In genomic region chr20:48758206-48758820, GRCh38 we compare ENCODE assay signal across 12 cellular contexts.
A peak's percentile ranks its signal among the peaks of the same experiment; 100 is the strongest.
DNase-seq lines count a peak whose midpoint lies in the region; TF ChIP-seq lines count a peak whose summit lies in the region.
"Had no signal": no experiment of that assay in that cellular context is flagged by ENCODE, and none has a peak within 500 bp of the region (broad histone marks: within the 10 kb centered on the region; RNA-seq: fewer than 3 reads in every experiment).

No MANE protein-coding gene starts in this region.

- H3K27ac Mint-ChIP-seq in activated naive CD4-positive, alpha-beta T cell treated with anti-CD3 and anti-CD28 coated beads for 36 hours = peak overlapping the region; percentile 7

- H3K4me3 ChIP-seq in Peyer's patch (no peak overlapping the region), dorsolateral prefrontal cortex (no peak overlapping the region), lower leg skin (ENCODE audit: low read depth, poor library complexity, severe bottlenecking) (no peak overlapping the region)
- H3K4me3 ChIP-seq: pancreas, uterus had no signal

- TF ChIP-seq POLR2A in Peyer's patch (IDR thresholded peaks at IDR 0.05) (no peak), lower leg skin (IDR thresholded peaks at IDR 0.05) (no peak)

- no peak overlapping the region for H3K4me3 Mint-ChIP-seq in activated naive CD4-positive, alpha-beta T cell treated with anti-CD3 and anti-CD28 coated beads for 36 hours

- peaks cover 0 to 36% (median 13%) of the 10 kb centered on the region in 4 donors for H3K4me1 ChIP-seq in Peyer's patch
- H3K4me1 ChIP-seq: pancreas, uterus had no signal

- H3K27me3 ChIP-seq in Peyer's patch (no peaks in the 10 kb centered on the region), dorsolateral prefrontal cortex (no peaks in the 10 kb centered on the region)
- H3K27me3 ChIP-seq: pancreas, uterus had no signal

- peaks cover 0 to 3% (median 0%) of the 10 kb centered on the region in 4 donors for H3K9me3 ChIP-seq in Peyer's patch
- H3K9me3 ChIP-seq: pancreas, uterus had no signal

- H3K27me3 Mint-ChIP-seq in activated naive CD4-positive, alpha-beta T cell treated with anti-CD3 and anti-CD28 coated beads for 36 hours (ENCODE audit: low read depth) = no peaks in the 10 kb centered on the region

- no peak for DNase-seq in activated naive CD4-positive, alpha-beta T cell treated with anti-CD3 and anti-CD28 coated beads for 36 hours
- no peak for DNase-seq in activated naive CD4-positive, alpha-beta T cell treated with Interleukin-2 at 50 U/mL for 16 hours
- DNase-seq in Peyer's patch = peak; percentile 37 to 86 (median 78)
- DNase-seq in dorsolateral prefrontal cortex = no peak
- DNase-seq in substantia nigra (lab: John Stamatoyannopoulos, UW) = peak in 3 of 49 donors; percentile 15 to 22 (median 20)
- no peak for DNase-seq in central memory CD4-positive, alpha-beta T cell
- no peak for DNase-seq in lower leg skin (ENCODE audit: low spot score in 2 of 2)
- no peak for DNase-seq in iPS-NIHi7 (ENCODE audit: extremely low spot score)
- DNase-seq: NCI-H526 treated with DMSO at 0.1 percent for 48 hours, pancreas, SW 1271, uterus had no signal

- no peak for TF ChIP-seq CTCF in Peyer's patch (IDR thresholded peaks at IDR 0.05)
- TF ChIP-seq CTCF in dorsolateral prefrontal cortex (IDR thresholded peaks at IDR 0.05 in 54 of 56, conservative IDR thresholded peaks at IDR 0.05 in 2 of 56; ENCODE audit: low read depth in 1 of 56, partially characterized antibody in 56 of 56) = no peak
- TF ChIP-seq CTCF in lower leg skin (IDR thresholded peaks at IDR 0.05) = no peak

- peaks cover 58% of the 10 kb centered on the region for H3K4me1 Mint-ChIP-seq in activated naive CD4-positive, alpha-beta T cell treated with anti-CD3 and anti-CD28 coated beads for 36 hours (ENCODE audit: low read depth)

- intact Hi-C loops in activated naive CD4-positive, alpha-beta T cell treated with anti-CD3 and anti-CD28 coated beads for 36 hours (cut with micrococcal nuclease) = no loop called here
- intact Hi-C loops in dorsolateral prefrontal cortex (cut with DNase I) (no loop called here), lower leg skin (cut with DNase I; ENCODE audit: low total_unique reads) (no loop called here)

- peaks cover 11% of the 10 kb centered on the region for H3K9me3 Mint-ChIP-seq in activated naive CD4-positive, alpha-beta T cell treated with anti-CD3 and anti-CD28 coated beads for 36 hours

- 62 to 73% methylated on average over 14 to 16 of the region's 16 CpGs for WGBS in lower leg skin, 2 donors

- CTCF ChIA-PET in activated naive CD4-positive, alpha-beta T cell treated with anti-CD3 and anti-CD28 coated beads for 36 hours (lab: Charles Lee) = no interaction called here

- H3K36me3 Mint-ChIP-seq in activated naive CD4-positive, alpha-beta T cell treated with anti-CD3 and anti-CD28 coated beads for 36 hours (ENCODE audit: low read depth) = peaks cover 18% of the 10 kb centered on the region

- H3K36me3 ChIP-seq in Peyer's patch = no peaks in the 10 kb centered on the region
- H3K36me3 ChIP-seq: pancreas, uterus had no signal

- H3K27ac ChIP-seq in Peyer's patch (peak overlapping the region in 3 of 4 donors; percentile 46 to 87 (median 83)), dorsolateral prefrontal cortex (peak overlapping the region in 41 of 59 donors; percentile 14 to 76 (median 51)), substantia nigra (ENCODE audit: low read depth, low read length, poor library complexity, severe bottlenecking) (peak overlapping the region; percentile 63)
- H3K27ac ChIP-seq: pancreas, uterus had no signal

Comparison
In these comparisons a context has a peak if more than half of its experiments do, and no peak if none do; other contexts are left out.
1. DNase-seq: peak in Peyer's patch (3 of 3); none in activated naive CD4-positive, alpha-beta T cell treated with anti-CD3 and anti-CD28 coated beads for 36 hours (single experiment), activated naive CD4-positive, alpha-beta T cell treated with Interleukin-2 at 50 U/mL for 16 hours (single experiment), dorsolateral prefrontal cortex (0 of 10), central memory CD4-positive, alpha-beta T cell (single experiment), lower leg skin (0 of 2) and iPS-NIHi7 (single experiment).
2. Peak in every context shown above with its lines, with median percentiles within 50 percentile points of each other: H3K27ac ChIP-seq.